In genomic region chrX:106038625-106039024, GRCh38 we compare ENCODE assay signal across 1 cellular context.
TF ChIP-seq lines count a peak whose summit lies in the region.

Gene SERPINA7 (minus strand): TSS chrX:106038727. CDS start chrX:106037058, 1,669 bp downstream.

TF ChIP-seq in HepG2, 621 proteins besides CTCF, POLR2A, EP300 and RAD21 (continued from another document and continues in another):
- TF ChIP-seq REST (IDR thresholded peaks at IDR 0.05; ENCODE audit: borderline replicate concordance in 1 of 2, low read depth in 1 of 2, low read length in 2 of 2): no peak
- TF ChIP-seq ATF7-NPFF (CRISPR knock-in tag; IDR thresholded peaks at IDR 0.05; ENCODE audit: low read depth): no peak
- TF ChIP-seq HNF4G (IDR thresholded peaks at IDR 0.05; ENCODE audit: borderline replicate concordance, low read depth, low read length): peak; percentile 27; the same call in 1 of the 2 replicates
- no peak for TF ChIP-seq HNF4G (CRISPR knock-in tag; IDR thresholded peaks at IDR 0.05; ENCODE audit: borderline replicate concordance, low read depth)
- TF ChIP-seq ZNF850 (CRISPR knock-in tag; conservative IDR thresholded peaks at IDR 0.05): no peak
- no peak for TF ChIP-seq GABPA (IDR thresholded peaks at IDR 0.05; ENCODE audit: low read depth, low read length)
- TF ChIP-seq GABPA (CRISPR knock-in tag; IDR thresholded peaks at IDR 0.05; ENCODE audit: low read depth): no peak
- no peak for TF ChIP-seq ZFP62 (CRISPR knock-in tag; IDR thresholded peaks at IDR 0.05)
- no peak for TF ChIP-seq MBD4 (IDR thresholded peaks at IDR 0.05; ENCODE audit: borderline replicate concordance, low read length)
- no peak; the same call in 1 of the 2 replicates for TF ChIP-seq FOXJ3 (CRISPR knock-in tag; IDR thresholded peaks at IDR 0.05; ENCODE audit: borderline replicate concordance)
- TF ChIP-seq PLRG1 (conservative IDR thresholded peaks at IDR 0.05): no peak
- no peak for TF ChIP-seq NFKBIZ (CRISPR knock-in tag; IDR thresholded peaks at IDR 0.05)
- no peak for TF ChIP-seq ZNF550 (CRISPR knock-in tag; IDR thresholded peaks at IDR 0.05; ENCODE audit: borderline replicate concordance)
- TF ChIP-seq ZNF510 (CRISPR knock-in tag; IDR thresholded peaks at IDR 0.05; ENCODE audit: low read depth): no peak
- no peak for TF ChIP-seq NFYC (CRISPR knock-in tag; IDR thresholded peaks at IDR 0.05)
- no peak for TF ChIP-seq ATF4 (CRISPR knock-in tag; IDR thresholded peaks at IDR 0.05)
- no peak for TF ChIP-seq RNF219 (CRISPR knock-in tag; IDR thresholded peaks at IDR 0.05)
- TF ChIP-seq RBAK (CRISPR knock-in tag; IDR thresholded peaks at IDR 0.05): no peak
- no peak for TF ChIP-seq ZNF713 (CRISPR knock-in tag; IDR thresholded peaks at IDR 0.05)
- TF ChIP-seq ZNF781 (CRISPR knock-in tag; IDR thresholded peaks at IDR 0.05; ENCODE audit: borderline replicate concordance, not compliant biosample characterization): no peak
- no peak for TF ChIP-seq SMAD1 (CRISPR knock-in tag; IDR thresholded peaks at IDR 0.05; ENCODE audit: borderline replicate concordance, low read depth)
- TF ChIP-seq E2F5 (CRISPR knock-in tag; conservative IDR thresholded peaks at IDR 0.05): no peak
- TF ChIP-seq XBP1 (CRISPR knock-in tag; IDR thresholded peaks at IDR 0.05): no peak
- no peak for TF ChIP-seq ZNF615 (CRISPR knock-in tag; IDR thresholded peaks at IDR 0.05; ENCODE audit: borderline replicate concordance)
- no peak for TF ChIP-seq GFI1 (CRISPR knock-in tag; IDR thresholded peaks at IDR 0.05; ENCODE audit: borderline replicate concordance)
- TF ChIP-seq ZBTB42 (CRISPR knock-in tag; IDR thresholded peaks at IDR 0.05): no peak
- TF ChIP-seq ZNF749 (CRISPR knock-in tag; IDR thresholded peaks at IDR 0.05; ENCODE audit: borderline replicate concordance): no peak
- TF ChIP-seq ZNF569 (CRISPR knock-in tag; IDR thresholded peaks at IDR 0.05; ENCODE audit: borderline replicate concordance): no peak
- no peak for TF ChIP-seq USF2 (IDR thresholded peaks at IDR 0.05; ENCODE audit: low read depth, low read length)
- TF ChIP-seq USF2 (CRISPR knock-in tag; IDR thresholded peaks at IDR 0.05; ENCODE audit: borderline replicate concordance): no peak
- TF ChIP-seq ZNF232 (CRISPR knock-in tag; IDR thresholded peaks at IDR 0.05; ENCODE audit: borderline replicate concordance): no peak
- TF ChIP-seq ZNF329 (CRISPR knock-in tag; IDR thresholded peaks at IDR 0.05; ENCODE audit: low read depth): no peak
- TF ChIP-seq NFATC3 (CRISPR knock-in tag; IDR thresholded peaks at IDR 0.05): no peak
- TF ChIP-seq ZNF30 (CRISPR knock-in tag; IDR thresholded peaks at IDR 0.05): no peak
- TF ChIP-seq POLR2AphosphoS5 (IDR thresholded peaks at IDR 0.05; ENCODE audit: low read depth, low read length): peak; percentile 81
- TF ChIP-seq TBP (CRISPR knock-in tag; IDR thresholded peaks at IDR 0.05): no peak
- TF ChIP-seq HIVEP1 (CRISPR knock-in tag; IDR thresholded peaks at IDR 0.05): no peak
- no peak for TF ChIP-seq GTF2F1 (IDR thresholded peaks at IDR 0.05; ENCODE audit: low read length)
- TF ChIP-seq SPEN (CRISPR knock-in tag; IDR thresholded peaks at IDR 0.05; ENCODE audit: low read depth): no peak
- TF ChIP-seq ZBTB25 (CRISPR knock-in tag; IDR thresholded peaks at IDR 0.05): peak; percentile 49; the same call in 1 of the 2 replicates
- no peak for TF ChIP-seq STAG1 (CRISPR knock-in tag; IDR thresholded peaks at IDR 0.05)
- peak; percentile 78 for TF ChIP-seq SAP130 (CRISPR knock-in tag; IDR thresholded peaks at IDR 0.05; ENCODE audit: low read depth)
- no peak for TF ChIP-seq ATAD3A (CRISPR knock-in tag; IDR thresholded peaks at IDR 0.05)
- TF ChIP-seq ZNF263 (CRISPR knock-in tag; IDR thresholded peaks at IDR 0.05): no peak
- TF ChIP-seq ZNF382 (CRISPR knock-in tag; IDR thresholded peaks at IDR 0.05; ENCODE audit: borderline replicate concordance): no peak
- TF ChIP-seq CSRNP2 (CRISPR knock-in tag; conservative IDR thresholded peaks at IDR 0.05; ENCODE audit: low read depth): no peak
- no peak for TF ChIP-seq SMAD9 (CRISPR knock-in tag; IDR thresholded peaks at IDR 0.05)
- TF ChIP-seq ZNF335 (CRISPR knock-in tag; IDR thresholded peaks at IDR 0.05): no peak
- TF ChIP-seq HMGXB4 (CRISPR knock-in tag; IDR thresholded peaks at IDR 0.05; ENCODE audit: borderline replicate concordance in 1 of 2, low read depth in 1 of 2): no peak
- TF ChIP-seq GATA4 (IDR thresholded peaks at IDR 0.05; ENCODE audit: borderline replicate concordance, low read depth): peak; percentile 86; the same call in 1 of the 2 replicates
- no peak for TF ChIP-seq ZNF235 (CRISPR knock-in tag; IDR thresholded peaks at IDR 0.05; ENCODE audit: borderline replicate concordance)
- no peak for TF ChIP-seq ZNF101 (CRISPR knock-in tag; IDR thresholded peaks at IDR 0.05; ENCODE audit: borderline replicate concordance, low read depth)
- TF ChIP-seq KAT2B (IDR thresholded peaks at IDR 0.05; ENCODE audit: borderline replicate concordance, low read depth, low read length): no peak
- TF ChIP-seq ATF3 (CRISPR knock-in tag; IDR thresholded peaks at IDR 0.05): no peak
- TF ChIP-seq ARID2 (CRISPR knock-in tag; IDR thresholded peaks at IDR 0.05; ENCODE audit: borderline replicate concordance): no peak
- TF ChIP-seq KLF9 (CRISPR knock-in tag; IDR thresholded peaks at IDR 0.05; ENCODE audit: low read depth): 0 out of 2 replicates have a peak, but pooled peaks have one; percentile 10
- TF ChIP-seq NFIC (IDR thresholded peaks at IDR 0.05; ENCODE audit: low read length): peak; percentile 81
- peak; percentile 73; the same call in 1 of the 2 replicates for TF ChIP-seq TCF7L2 (IDR thresholded peaks at IDR 0.05; ENCODE audit: low read depth, low read length)
- TF ChIP-seq SMC3 (IDR thresholded peaks at IDR 0.05; ENCODE audit: low read length): no peak
- TF ChIP-seq KLF6 (CRISPR knock-in tag; IDR thresholded peaks at IDR 0.05): no peak
- no peak for TF ChIP-seq ZBTB1 (CRISPR knock-in tag; IDR thresholded peaks at IDR 0.05; ENCODE audit: borderline replicate concordance)
- no peak for TF ChIP-seq DMAP1 (CRISPR knock-in tag; IDR thresholded peaks at IDR 0.05)
- no peak for TF ChIP-seq TBX3 (IDR thresholded peaks at IDR 0.05; ENCODE audit: borderline replicate concordance)
- TF ChIP-seq MED8 (CRISPR knock-in tag; IDR thresholded peaks at IDR 0.05; ENCODE audit: insufficient replicate concordance): peak; percentile 42
- TF ChIP-seq ZNF782 (CRISPR knock-in tag; IDR thresholded peaks at IDR 0.05; ENCODE audit: borderline replicate concordance): no peak
